Comparison of ENCODE assay signal across 8 cellular contexts in the genomic region with DNA sequence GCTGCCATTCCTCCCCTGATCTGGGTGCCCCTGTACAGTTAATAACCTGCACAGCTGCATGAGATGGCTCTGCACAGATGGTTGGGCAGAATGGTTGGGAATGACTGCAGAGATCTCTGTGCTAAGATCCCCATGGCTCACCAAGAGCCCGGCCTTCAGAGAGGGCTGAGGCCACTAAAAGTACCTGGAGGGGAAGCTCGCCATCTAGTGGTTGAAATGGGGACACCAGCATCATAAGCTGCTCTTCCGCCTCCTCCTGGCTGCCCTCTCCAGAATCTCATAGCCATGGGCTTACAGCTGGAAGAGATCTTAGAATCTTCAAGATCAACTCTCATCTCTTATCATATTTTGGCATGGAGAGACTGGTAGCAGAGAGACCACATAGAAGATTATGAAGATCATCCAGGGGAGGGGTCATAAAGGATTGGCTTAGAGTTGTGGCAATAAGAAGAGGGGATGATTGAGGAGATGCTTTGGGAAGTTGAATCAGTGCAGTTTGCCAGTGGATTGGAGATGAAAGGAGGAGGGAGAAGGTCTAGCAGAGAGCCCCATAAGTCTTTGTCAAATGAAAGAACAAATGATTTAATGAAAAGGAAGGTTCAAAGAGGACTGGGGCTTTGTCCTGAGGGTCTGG. TPM values are rescaled to one million over a fixed set of nuclear protein-coding genes. Genes with fewer than 3 reads are reported as not detected.
A peak's percentile ranks its signal among the peaks of the same experiment; 100 is the strongest.
DNase-seq lines count a peak whose midpoint lies in the region; ATAC-seq and TF ChIP-seq lines count a peak whose summit lies in the region.

No MANE protein-coding gene starts in this region.

- DNase-seq in A673 (ENCODE audit: low spot score) = peak; percentile 82
- peak; percentile 53 for DNase-seq in LHCN-M2 (ENCODE audit: low read depth)
- DNase-seq in SHP77 treated with DMSO at 0.1 percent for 48 hours (lab: John Stamatoyannopoulos, UW) = peak; percentile 31
- peak; percentile 49 for DNase-seq in activated gamma-delta T cell treated with anti-CD3 and anti-CD28 coated beads, Interleukin-2, amount 50 U/mL, for 16 hours (ENCODE audit: low read depth)
- peak; percentile 65 for DNase-seq in glomerular endothelial cell (ENCODE audit: extremely low read depth, low read depth, low spot score)
- peak; percentile 62 for DNase-seq in pons (ENCODE audit: low spot score)
- DNase-seq in aorta = peak in 1 of 2 donors; percentile 58

- no TSS peak for BruUV-seq in A673 (replicated peaks; lab: Mats Ljungman, UMichigan)

- H3K27ac ChIP-seq in A673 (ENCODE audit: low read depth, low read length, poor library complexity, severe bottlenecking) (no peak overlapping the region), aorta (ENCODE audit: low read depth in 1 of 2, low read length in 2 of 2) (no peak overlapping the region)

- TF ChIP-seq CTCF in A673 (conservative IDR thresholded peaks at IDR 0.05; ENCODE audit: low read depth, low read length) = peak; percentile 96

- 36 to 41% methylated on average over 3 of the region's 3 CpGs for WGBS in aorta, 2 donors

- H3K4me1 ChIP-seq in A673 (ENCODE audit: insufficient read depth, low read length, poor library complexity, severe bottlenecking) (no peaks in the 10 kb centered on the region), aorta (ENCODE audit: control insufficient read depth in 1 of 2, insufficient read depth in 2 of 2, low read length in 2 of 2) (no peaks in the 10 kb centered on the region)

- H3K9me3 ChIP-seq in A673 (ENCODE audit: low read depth, low read length, poor library complexity, severe bottlenecking) (no peaks in the 10 kb centered on the region), aorta (ENCODE audit: control insufficient read depth, low read length) (no peaks in the 10 kb centered on the region)

- peak; percentile 74 for ATAC-seq in GM18867 (IDR thresholded peaks at IDR 0.05; ENCODE audit: unreplicated experiment)
- ATAC-seq in aorta (ENCODE audit: low FRiP score) = peak; percentile 63

- H3K4me3 ChIP-seq in A673 (ENCODE audit: low read depth, low read length, poor library complexity, severe bottlenecking) = no peak overlapping the region
- no peak overlapping the region for H3K4me3 ChIP-seq in aorta (ENCODE audit: low read length in 2 of 2)

- H3K27me3 ChIP-seq in A673 (replicated peaks; ENCODE audit: insufficient read depth, low read depth, low read length, poor library complexity) (no peaks in the 10 kb centered on the region), aorta (ENCODE audit: control insufficient read depth in 1 of 2, insufficient read depth in 2 of 2, low read length in 1 of 2) (no peaks in the 10 kb centered on the region)

- POLR2A ChIA-PET in A673 (lab: Charles Lee; ENCODE audit: low non-redundant PET) = no interaction called here

- CTCF ChIA-PET in A673 (lab: Charles Lee) = interaction anchor here (0.6 to 1.7 kb wide), 9 partner anchors 10 to 582 kb away, joined by 3 to 12 read pairs (median 3); partner anchors contain the start of gene POU2F3

- H3K36me3 ChIP-seq in A673 (ENCODE audit: insufficient read depth, low read length, poor library complexity, severe bottlenecking) = no peaks in the 10 kb centered on the region
- H3K36me3 ChIP-seq in aorta (ENCODE audit: control insufficient read depth in 1 of 2, insufficient read depth in 2 of 2, low read length in 1 of 2) = no peaks in the 10 kb centered on the region

- intact Hi-C loops in A673 (cut with micrococcal nuclease; ENCODE audit: unreplicated experiment) = loop anchor here (1.0 kb wide), 1 partner anchor 131 kb away; no protein-coding TSS in a partner anchor
- intact Hi-C loops in aorta (cut with DNase I) = loop anchor here in 1 of 2 donors (5.0 kb wide), 1 partner anchor 131 kb away; no protein-coding TSS in a partner anchor

RNA-seq across cellular contexts. Expression of gene TLCD5, which starts 22.0 kb away (rescaled TPM):
- total RNA-seq in A673 (2021) = 11.1 and 13.4 TPM in 2 replicates
- 5.5 and 10.0 TPM in 2 replicates for total RNA-seq in LHCN-M2 (2014; rRNA removed)
- polyA plus RNA-seq in LHCN-M2 (2012) = 7.7 TPM
- total RNA-seq in glomerular endothelial cell = 6.2 and 7.2 TPM in 2 replicates
- 10 to 100 TPM in 1 of 2 donors, 1 to 10 TPM in 1; 7.9 to 10.5 TPM for total RNA-seq in aorta
- polyA plus RNA-seq in aorta = 1 to 10 TPM; 2.3 to 6.1 TPM

RNA-seq across cellular contexts. Expression of gene ARHGEF12, which starts 33.1 kb away (rescaled TPM):
- total RNA-seq in A673 (2021) (122 and 132 TPM in 2 replicates), LHCN-M2 (2014; rRNA removed) (66.1 and 72.2 TPM in 2 replicates), glomerular endothelial cell (70.3 and 107 TPM in 2 replicates), aorta (100 to 1,000 TPM; 126 to 143 TPM)
- 24.9 TPM for polyA plus RNA-seq in LHCN-M2 (2012)
- polyA plus RNA-seq in aorta = 10 to 100 TPM; 21.7 to 25.8 TPM
